In the genomic region with DNA sequence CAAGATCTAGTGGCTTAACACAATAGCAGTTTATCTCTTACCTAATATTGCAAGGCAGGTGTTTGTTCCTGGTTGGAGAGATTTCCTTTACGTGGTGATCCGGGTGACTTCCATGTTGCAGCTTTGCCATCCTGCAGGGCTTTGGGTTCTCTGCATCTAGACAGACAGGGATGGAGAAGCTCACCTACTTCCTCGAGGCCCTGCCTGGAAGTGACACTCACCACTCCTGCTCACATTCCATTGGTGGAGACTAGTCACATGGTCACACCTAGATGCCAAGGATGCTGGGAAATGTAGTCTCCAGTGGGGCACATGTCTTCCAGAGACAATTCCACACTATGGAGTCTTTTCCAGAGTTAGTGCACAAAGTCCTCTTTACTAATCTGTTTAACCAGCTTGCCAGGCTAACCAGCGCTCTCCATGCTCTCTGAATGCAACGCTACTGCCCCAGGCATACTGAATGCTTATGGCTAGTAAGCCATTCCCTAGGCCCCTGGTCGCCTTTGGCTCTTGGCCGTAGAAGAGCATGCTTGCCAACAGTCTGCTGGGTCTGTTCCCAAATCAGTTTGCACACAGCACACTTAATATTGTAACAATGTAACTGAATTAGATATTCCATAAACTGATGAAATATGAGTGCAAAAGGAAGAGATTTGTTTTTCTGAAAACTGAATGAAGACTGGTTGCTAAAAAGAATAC, we compare ENCODE assay signal across 8 cellular contexts. TPM values are rescaled to one million over a fixed set of nuclear protein-coding genes. Genes with fewer than 3 reads are reported as not detected.
A peak's percentile ranks its signal among the peaks of the same experiment; 100 is the strongest.
DNase-seq lines count a peak whose midpoint lies in the region; ATAC-seq and TF ChIP-seq lines count a peak whose summit lies in the region.

No MANE protein-coding gene starts in this region.

- peak; percentile 68 for ATAC-seq in Right ventricle myocardium superior (ENCODE audit: poor library complexity)
- no peak for ATAC-seq in HG03280 (IDR thresholded peaks at IDR 0.05; ENCODE audit: unreplicated experiment)
- ATAC-seq in GM19395 (IDR thresholded peaks at IDR 0.05; ENCODE audit: unreplicated experiment): no peak

- no peak for TF ChIP-seq CTCF in OCI-LY1 (IDR thresholded peaks at IDR 0.05; ENCODE audit: low read length)

- H3K4me3 ChIP-seq in OCI-LY1 (ENCODE audit: low read depth, low read length, poor library complexity, severe bottlenecking): peak overlapping the region; percentile 55

- H3K9me3 ChIP-seq in OCI-LY1 (ENCODE audit: low read length): no peaks in the 10 kb centered on the region

- no peaks in the 10 kb centered on the region for H3K27me3 Mint-ChIP-seq in activated naive CD8-positive, alpha-beta T cell treated with anti-CD3 and anti-CD28 coated beads for 36 hours

- peak overlapping the region; percentile 47 for H3K4me3 Mint-ChIP-seq in activated naive CD8-positive, alpha-beta T cell treated with anti-CD3 and anti-CD28 coated beads for 36 hours

- no peaks in the 10 kb centered on the region for H4K20me1 ChIP-seq in OCI-LY1 (ENCODE audit: insufficient read depth, low read length)

- no peaks in the 10 kb centered on the region for H3K9me2 ChIP-seq in OCI-LY1 (ENCODE audit: low read depth, low read length)

- no peaks in the 10 kb centered on the region for H3F3A ChIP-seq in OCI-LY1 (ENCODE audit: insufficient read depth, low read length)

- peaks cover 14% of the 10 kb centered on the region; the same call in 1 of the 2 replicates for H3K36me3 ChIP-seq in OCI-LY1 (ENCODE audit: insufficient read depth, low read length)

- peaks cover 4% of the 10 kb centered on the region for H3K36me3 Mint-ChIP-seq in activated naive CD8-positive, alpha-beta T cell treated with anti-CD3 and anti-CD28 coated beads for 36 hours

- H3K9ac ChIP-seq in OCI-LY1 (ENCODE audit: low read length): no peak overlapping the region; the same call in 1 of the 2 replicates

- H3K79me2 ChIP-seq in OCI-LY1 (ENCODE audit: insufficient read depth, low read length): no peaks in the 10 kb centered on the region

- H3K4me2 ChIP-seq in OCI-LY1 (ENCODE audit: low read length): peak overlapping the region; percentile 59

- peaks cover 9% of the 10 kb centered on the region for H3K4me1 Mint-ChIP-seq in activated naive CD8-positive, alpha-beta T cell treated with anti-CD3 and anti-CD28 coated beads for 36 hours

- H3K27ac Mint-ChIP-seq in activated naive CD8-positive, alpha-beta T cell treated with anti-CD3 and anti-CD28 coated beads for 36 hours: no peak overlapping the region

- intact Hi-C loops in Right ventricle myocardium superior (cut with DNase I): no loop called here

- H2AFZ ChIP-seq in OCI-LY1 (ENCODE audit: low read length): no peak overlapping the region

- no peaks in the 10 kb centered on the region for H3K27me3 ChIP-seq in OCI-LY1 (ENCODE audit: insufficient read depth, low read length)

- peaks cover 15% of the 10 kb centered on the region for H3K4me1 ChIP-seq in OCI-LY1 (ENCODE audit: insufficient read depth, low read length, severe bottlenecking)

- H3K9me3 Mint-ChIP-seq in activated naive CD8-positive, alpha-beta T cell treated with anti-CD3 and anti-CD28 coated beads for 36 hours: peaks cover 8% of the 10 kb centered on the region

- H3K27ac ChIP-seq in OCI-LY1 (ENCODE audit: low read depth, low read length, poor library complexity, severe bottlenecking): no peak overlapping the region

- DNase-seq in DMS 273 treated with DMSO at 0.1 percent for 48 hours (lab: John Stamatoyannopoulos, UW) (peak; percentile 82), HPDE6-E6E7 (ENCODE audit: extremely low spot score) (peak; percentile 97), Right ventricle myocardium superior (no peak), putamen (ENCODE audit: low spot score) (peak; percentile 89)
- peak; percentile 43 for DNase-seq in activated naive CD8-positive, alpha-beta T cell treated with anti-CD3 and anti-CD28 coated beads for 36 hours

RNA-seq across cellular contexts. Expression of a gene that starts 6.7 kb away (rescaled TPM):
- under 1 TPM; 0.31 to 0.48 TPM for total RNA-seq in activated naive CD8-positive, alpha-beta T cell treated with anti-CD3 and anti-CD28 coated beads for 36 hours
- total RNA-seq in Right ventricle myocardium superior: 0.19 TPM

RNA-seq across cellular contexts. Expression of a gene that starts 23.8 kb away (rescaled TPM):
- not detected for total RNA-seq in activated naive CD8-positive, alpha-beta T cell treated with anti-CD3 and anti-CD28 coated beads for 36 hours
- 15.8 TPM for total RNA-seq in Right ventricle myocardium superior

Comparison
In these comparisons a context has a peak if more than half of its experiments do, and no peak if none do; other contexts are left out.
1. RNA of a gene that starts 23.8 kb away (total RNA-seq): 15.8 TPM in Right ventricle myocardium superior (single experiment); not detected in activated naive CD8-positive, alpha-beta T cell treated with anti-CD3 and anti-CD28 coated beads for 36 hours; every median in the first group is over 10 times any median in the second.